17 cellular contexts compared by ENCODE assay signal in the genomic region with DNA sequence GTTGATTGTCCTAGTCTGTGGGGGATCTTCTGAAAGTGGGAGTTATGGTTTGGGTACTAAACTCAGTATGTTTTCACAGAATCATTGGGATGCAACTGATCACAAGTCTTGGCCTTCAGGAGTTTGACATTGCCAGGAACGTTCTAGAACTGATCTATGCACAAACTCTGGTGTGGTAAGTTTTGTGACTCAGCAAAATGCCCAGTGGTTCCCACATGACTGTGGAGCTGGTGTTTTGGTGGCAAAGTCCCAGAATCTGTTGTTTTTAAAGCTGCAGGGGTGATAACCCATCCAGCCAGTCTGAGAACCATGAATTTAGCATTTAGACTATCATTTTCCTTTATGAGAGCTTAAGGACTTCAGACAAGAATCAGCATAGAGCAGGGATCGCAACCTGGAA.
"Had no signal": no experiment of that assay in that cellular context is flagged by ENCODE, and none has a peak within 500 bp of the region (broad histone marks: within the 10 kb centered on the region; RNA-seq: fewer than 3 reads in every experiment).

No MANE protein-coding gene starts in this region.

- ATAC-seq: lower lobe of right lung; right cardiac atrium; stimulated activated effector memory CD8-positive, alpha-beta T cell treated with anti-CD3 and anti-CD28 coated beads, Interleukin-12 subunit alpha, Interleukin-12 subunit beta, amount 100 ng/mL, for 72 hours had no signal

- H3K4me3 ChIP-seq: cardiac muscle cell, lower lobe of right lung, smooth muscle cell, tibial artery had no signal

- H3K27me3 Mint-ChIP-seq: activated CD4-positive, alpha-beta memory T cell treated with anti-CD3 and anti-CD28 coated beads for 36 hours had no signal

- H3K4me3 Mint-ChIP-seq: activated CD4-positive, alpha-beta memory T cell treated with anti-CD3 and anti-CD28 coated beads for 36 hours; activated naive CD8-positive, alpha-beta T cell treated with anti-CD3 and anti-CD28 coated beads for 36 hours; naive B cell; stimulated activated effector memory CD8-positive, alpha-beta T cell treated with anti-CD3 and anti-CD28 coated beads, Interleukin-12 subunit alpha, Interleukin-12 subunit beta, amount 100 ng/mL, for 72 hours had no signal

- H3K9me3 ChIP-seq: lower lobe of right lung had no signal

- DNase-seq: activated CD4-positive, alpha-beta memory T cell treated with anti-CD3 and anti-CD28 coated beads for 36 hours; activated CD4-positive, alpha-beta T cell treated with anti-CD3 and anti-CD28 coated beads for 1 hour; activated gamma-delta T cell treated with Interleukin-2 at 50 U/mL for 16 hours; activated naive CD8-positive, alpha-beta T cell treated with anti-CD3 and anti-CD28 coated beads for 36 hours; activated T-cell treated with anti-CD3 and anti-CD28 coated beads, Interleukin-2, amount 50 U/mL, for 48 hours; anterior cingulate cortex; hippocampal formation; lower lobe of right lung; midbrain; naive B cell; right cardiac atrium; SW 1271; tibial artery had no signal

- H3K36me3 Mint-ChIP-seq: activated CD4-positive, alpha-beta memory T cell treated with anti-CD3 and anti-CD28 coated beads for 36 hours; activated naive CD8-positive, alpha-beta T cell treated with anti-CD3 and anti-CD28 coated beads for 36 hours; naive B cell; stimulated activated effector memory CD8-positive, alpha-beta T cell treated with anti-CD3 and anti-CD28 coated beads, Interleukin-12 subunit alpha, Interleukin-12 subunit beta, amount 100 ng/mL, for 72 hours had no signal

- H3K9ac ChIP-seq: parathyroid adenoma had no signal

- H3K27ac ChIP-seq: cardiac muscle cell, lower lobe of right lung, parathyroid adenoma, tibial artery had no signal

- H3K9me3 Mint-ChIP-seq: activated CD4-positive, alpha-beta memory T cell treated with anti-CD3 and anti-CD28 coated beads for 36 hours; activated naive CD8-positive, alpha-beta T cell treated with anti-CD3 and anti-CD28 coated beads for 36 hours; stimulated activated effector memory CD8-positive, alpha-beta T cell treated with anti-CD3 and anti-CD28 coated beads, Interleukin-12 subunit alpha, Interleukin-12 subunit beta, amount 100 ng/mL, for 72 hours had no signal

- H3K36me3 ChIP-seq: cardiac muscle cell, tibial artery had no signal

- H3K27me3 ChIP-seq: cardiac muscle cell had no signal

- H3K27ac Mint-ChIP-seq: activated CD4-positive, alpha-beta memory T cell treated with anti-CD3 and anti-CD28 coated beads for 36 hours; activated naive CD8-positive, alpha-beta T cell treated with anti-CD3 and anti-CD28 coated beads for 36 hours; naive B cell; stimulated activated effector memory CD8-positive, alpha-beta T cell treated with anti-CD3 and anti-CD28 coated beads, Interleukin-12 subunit alpha, Interleukin-12 subunit beta, amount 100 ng/mL, for 72 hours had no signal

- H3K4me1 Mint-ChIP-seq: activated naive CD8-positive, alpha-beta T cell treated with anti-CD3 and anti-CD28 coated beads for 36 hours; naive B cell; stimulated activated effector memory CD8-positive, alpha-beta T cell treated with anti-CD3 and anti-CD28 coated beads, Interleukin-12 subunit alpha, Interleukin-12 subunit beta, amount 100 ng/mL, for 72 hours had no signal

- H3K4me1 ChIP-seq: lower lobe of right lung, parathyroid adenoma, tibial artery had no signal
